Comparison of ENCODE assay signal across 1 cellular context in genomic region chr6:17417817-17418216, GRCh38.
A peak's percentile ranks its signal among the peaks of the same experiment; 100 is the strongest.
TF ChIP-seq lines count a peak whose summit lies in the region.

No MANE protein-coding gene starts in this region.

TF ChIP-seq in IMR-90, 13 proteins besides CTCF, POLR2A, EP300 and RAD21:
- TF ChIP-seq CEBPB (IDR thresholded peaks at IDR 0.05; ENCODE audit: low read depth, low read length), result peak; percentile 22; the same call in 1 of the 2 replicates
- no peak for TF ChIP-seq MXI1 (IDR thresholded peaks at IDR 0.05; ENCODE audit: borderline replicate concordance, low read depth, low read length)
- peak; percentile 19 for TF ChIP-seq RCOR1 (IDR thresholded peaks at IDR 0.05; ENCODE audit: insufficient replicate concordance, low read length)
- TF ChIP-seq FOS (IDR thresholded peaks at IDR 0.05; ENCODE audit: low read depth, low read length), result peak; percentile 48; the same call in 1 of the 2 replicates
- TF ChIP-seq MAZ (IDR thresholded peaks at IDR 0.05; ENCODE audit: borderline replicate concordance, low read depth, low read length), result no peak
- no peak for TF ChIP-seq BHLHE40 (IDR thresholded peaks at IDR 0.05; ENCODE audit: low read depth, low read length)
